ENCODE assay signal across 9 cellular contexts in genomic region chr19:16051254-16052025, GRCh38. TPM values are rescaled to one million over a fixed set of nuclear protein-coding genes. Genes with fewer than 3 reads are reported as not detected.
A peak's percentile ranks its signal among the peaks of the same experiment; 100 is the strongest.
DNase-seq lines count a peak whose midpoint lies in the region; ATAC-seq and TF ChIP-seq lines count a peak whose summit lies in the region.
"Had no signal": no experiment of that assay in that cellular context is flagged by ENCODE, and none has a peak within 500 bp of the region (broad histone marks: within the 10 kb centered on the region; RNA-seq: fewer than 3 reads in every experiment).

No MANE protein-coding gene starts in this region.

- CTCF ChIA-PET in activated CD4-positive, alpha-beta T cell treated with anti-CD3 and anti-CD28 coated beads for 36 hours (lab: Charles Lee) = interaction anchor here (0.5 to 2.5 kb wide), 5 partner anchors 10 to 421 kb away, joined by 3 to 15 read pairs (median 4); no protein-coding TSS in a partner anchor

- ATAC-seq in activated CD4-positive, alpha-beta T cell treated with anti-CD3 and anti-CD28 coated beads for 36 hours = peak; percentile 100
- peak; percentile 88 for ATAC-seq in natural killer cell treated with Interleukin-12 subunit alpha and Interleukin-12 subunit beta and Interleukin-15 and Interleukin-18, amount 100 ng/mL, for 72 hours

- H3K4me3 ChIP-seq in cardiac fibroblast (replicated peaks in 1 of 2; ENCODE audit: low read depth in 2 of 2, low read length in 2 of 2) = no peak overlapping the region

- H3K4me1 Mint-ChIP-seq in activated CD4-positive, alpha-beta T cell treated with anti-CD3 and anti-CD28 coated beads for 36 hours = peaks cover 6% of the 10 kb centered on the region
- H3K4me1 Mint-ChIP-seq in natural killer cell treated with Interleukin-12 subunit alpha and Interleukin-12 subunit beta and Interleukin-15 and Interleukin-18, amount 100 ng/mL, for 72 hours (ENCODE audit: low read depth in 2 of 2) = peaks cover 4% of the 10 kb centered on the region in 2 donors

- H3K4me3 Mint-ChIP-seq in activated CD4-positive, alpha-beta T cell treated with anti-CD3 and anti-CD28 coated beads for 36 hours = no peak overlapping the region
- no peak overlapping the region for H3K4me3 Mint-ChIP-seq in natural killer cell treated with Interleukin-12 subunit alpha and Interleukin-12 subunit beta and Interleukin-15 and Interleukin-18, amount 100 ng/mL, for 72 hours

- H3K36me3 Mint-ChIP-seq in activated CD4-positive, alpha-beta T cell treated with anti-CD3 and anti-CD28 coated beads for 36 hours (ENCODE audit: low read depth) = no peaks in the 10 kb centered on the region
- no peaks in the 10 kb centered on the region for H3K36me3 Mint-ChIP-seq in natural killer cell treated with Interleukin-12 subunit alpha and Interleukin-12 subunit beta and Interleukin-15 and Interleukin-18, amount 100 ng/mL, for 72 hours

- TF ChIP-seq CTCF in cardiac fibroblast (IDR thresholded peaks at IDR 0.05; ENCODE audit: low read depth, low read length) = no peak

- DNase-seq in activated CD4-positive, alpha-beta T cell treated with anti-CD3 and anti-CD28 coated beads for 36 hours = peak; percentile 68
- no peak for DNase-seq in activated CD4-positive, alpha-beta T cell treated with anti-CD3 and anti-CD28 coated beads for 1 hour
- DNase-seq in RPMI7951 (ENCODE audit: low read depth) (peak; percentile 57), cardiac fibroblast (ENCODE audit: low read depth in 2 of 2) (peak; percentile 42 to 56), HK-2 (ENCODE audit: unreplicated experiment) (no peak), inferior parietal cortex (ENCODE audit: extremely low spot score) (no peak), NCI-H2196 (lab: John Stamatoyannopoulos, UW; ENCODE audit: unreplicated experiment) (no peak)
- no peak for DNase-seq in natural killer cell treated with Interleukin-12 subunit alpha and Interleukin-12 subunit beta and Interleukin-15 and Interleukin-18, amount 100 ng/mL, for 72 hours (ENCODE audit: low spot score)
- DNase-seq: NCI-H146 had no signal

- intact Hi-C loops in activated CD4-positive, alpha-beta T cell treated with anti-CD3 and anti-CD28 coated beads for 36 hours (cut with DNase I, micrococcal nuclease) = no loop called here

- peaks cover 3% of the 10 kb centered on the region for H3K9me3 Mint-ChIP-seq in activated CD4-positive, alpha-beta T cell treated with anti-CD3 and anti-CD28 coated beads for 36 hours (ENCODE audit: low read depth)
- no peaks in the 10 kb centered on the region for H3K9me3 Mint-ChIP-seq in natural killer cell treated with Interleukin-12 subunit alpha and Interleukin-12 subunit beta and Interleukin-15 and Interleukin-18, amount 100 ng/mL, for 72 hours

- no peaks in the 10 kb centered on the region for H3K27me3 Mint-ChIP-seq in activated CD4-positive, alpha-beta T cell treated with anti-CD3 and anti-CD28 coated beads for 36 hours
- H3K27me3 Mint-ChIP-seq in natural killer cell treated with Interleukin-12 subunit alpha and Interleukin-12 subunit beta and Interleukin-15 and Interleukin-18, amount 100 ng/mL, for 72 hours = peaks cover 0 to 3% of the 10 kb centered on the region in 2 donors

- POLR2A ChIA-PET in activated CD4-positive, alpha-beta T cell treated with anti-CD3 and anti-CD28 coated beads for 36 hours (lab: Charles Lee) = interaction anchor here (0.6 kb wide), 1 partner anchor 558 kb away, joined by 3 read pairs; no protein-coding TSS in a partner anchor

- peak overlapping the region; percentile 25 for H3K27ac Mint-ChIP-seq in activated CD4-positive, alpha-beta T cell treated with anti-CD3 and anti-CD28 coated beads for 36 hours
- H3K27ac Mint-ChIP-seq in natural killer cell treated with Interleukin-12 subunit alpha and Interleukin-12 subunit beta and Interleukin-15 and Interleukin-18, amount 100 ng/mL, for 72 hours = no peak overlapping the region

RNA-seq across cellular contexts. Expression of gene TPM4, which starts 24.9 kb away (rescaled TPM):
- 100 to 1,000 TPM; 362 to 416 TPM for total RNA-seq in activated CD4-positive, alpha-beta T cell treated with anti-CD3 and anti-CD28 coated beads for 36 hours
- total RNA-seq in RPMI7951 (2014; rRNA removed; shearing (Covaris generic)) = 1,028 and 1,045 TPM in 2 replicates
- 100 to 1,000 TPM; 462 to 510 TPM for total RNA-seq in natural killer cell treated with Interleukin-12 subunit alpha and Interleukin-12 subunit beta and Interleukin-15 and Interleukin-18, amount 100 ng/mL, for 72 hours

Comparison
In these comparisons a context has a peak if more than half of its experiments do, and no peak if none do; other contexts are left out.
1. DNase-seq: peak in activated CD4-positive, alpha-beta T cell treated with anti-CD3 and anti-CD28 coated beads for 36 hours (single experiment), RPMI7951 (single experiment) and cardiac fibroblast (2 of 2); none in activated CD4-positive, alpha-beta T cell treated with anti-CD3 and anti-CD28 coated beads for 1 hour (single experiment), natural killer cell treated with Interleukin-12 subunit alpha and Interleukin-12 subunit beta and Interleukin-15 and Interleukin-18, amount 100 ng/mL, for 72 hours (single experiment), HK-2 (single experiment), inferior parietal cortex (single experiment) and NCI-H2196 (single experiment).